ENCODE assay signal across 26 cellular contexts in the genomic region with DNA sequence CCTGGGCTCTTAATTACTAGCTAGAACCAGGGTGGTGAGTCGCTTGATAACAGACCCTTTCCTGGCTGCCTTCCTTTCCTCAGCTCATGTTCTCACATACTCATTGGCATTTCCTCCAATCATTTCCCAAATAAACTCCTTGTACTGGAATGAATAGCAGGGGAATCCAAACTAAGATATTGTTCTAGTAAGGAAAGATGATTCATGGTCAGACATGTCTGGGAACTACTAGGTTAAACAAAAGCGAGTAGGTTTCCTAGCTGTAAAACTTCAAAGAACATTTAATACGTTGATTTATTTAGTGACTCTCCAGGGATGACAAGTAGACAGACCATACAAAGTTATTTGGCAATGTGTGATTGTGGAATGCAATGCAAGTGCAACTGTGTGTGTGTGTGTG.
DNase-seq lines count a peak whose midpoint lies in the region; TF ChIP-seq lines count a peak whose summit lies in the region.
"Had no signal": no experiment of that assay in that cellular context is flagged by ENCODE, and none has a peak within 500 bp of the region (broad histone marks: within the 10 kb centered on the region; RNA-seq: fewer than 3 reads in every experiment).

No MANE protein-coding gene starts in this region.

- no peak overlapping the region for H3K27ac Mint-ChIP-seq in Caco-2 (ENCODE audit: unreplicated experiment)
- H3K27ac Mint-ChIP-seq: activated T-helper 1 cell treated with anti-CD3 and anti-CD28 coated beads, Interleukin-12 subunit alpha, Interleukin-12 subunit beta, Interleukin-2, Interleukin-4 antibody, amounts not matched to agents 30 ng/mL and 10 ng/mL and 1 ng/mL, durations not matched to agents 14 hours and 24 hours and 36 hours; HFFc6; neural progenitor cell; progenitor cell of endocrine pancreas; stimulated activated effector memory CD8-positive, alpha-beta T cell treated with anti-CD3 and anti-CD28 coated beads, Interleukin-12 subunit alpha, Interleukin-12 subunit beta, amount 100 ng/mL, for 72 hours; WTC11 had no signal

- H3K4me3 ChIP-seq in epithelial cell of proximal tubule (ENCODE audit: low read depth, low read length) (no peak overlapping the region), Caco-2 (ENCODE audit: low read depth, low read length) (no peak overlapping the region)
- H3K4me3 ChIP-seq: gastrocnemius medialis, lower lobe of right lung, neural progenitor cell had no signal

- H3K4me1 Mint-ChIP-seq in Caco-2 (ENCODE audit: low read depth, unreplicated experiment), result no peaks in the 10 kb centered on the region
- H3K4me1 Mint-ChIP-seq: central memory CD8-positive, alpha-beta T cell; neural progenitor cell; stimulated activated effector memory CD8-positive, alpha-beta T cell treated with anti-CD3 and anti-CD28 coated beads, Interleukin-12 subunit alpha, Interleukin-12 subunit beta, amount 100 ng/mL, for 72 hours had no signal

- intact Hi-C loops in Caco-2 (cut with micrococcal nuclease; ENCODE audit: unreplicated experiment), result no loop called here

- TF ChIP-seq CTCF in epithelial cell of proximal tubule (conservative IDR thresholded peaks at IDR 0.05; ENCODE audit: low read depth, low read length) (no peak), Caco-2 (IDR thresholded peaks at IDR 0.05; ENCODE audit: insufficient read depth in 1 of 2, low read depth in 1 of 2, low read length in 1 of 2, severe bottlenecking in 1 of 2, unreplicated experiment in 1 of 2) (no peak), GM10248 (IDR thresholded peaks at IDR 0.05; ENCODE audit: control extremely low read depth, extremely low read depth, low read depth, missing control alignments) (no peak)

- no peaks in the 10 kb centered on the region for H3K9me3 Mint-ChIP-seq in Caco-2 (ENCODE audit: unreplicated experiment)
- H3K9me3 Mint-ChIP-seq: activated T-helper 1 cell treated with anti-CD3 and anti-CD28 coated beads, Interleukin-12 subunit alpha, Interleukin-12 subunit beta, Interleukin-2, Interleukin-4 antibody, amounts not matched to agents 30 ng/mL and 10 ng/mL and 1 ng/mL, durations not matched to agents 14 hours and 24 hours and 36 hours; HFFc6; neural progenitor cell; stimulated activated effector memory CD8-positive, alpha-beta T cell treated with anti-CD3 and anti-CD28 coated beads, Interleukin-12 subunit alpha, Interleukin-12 subunit beta, amount 100 ng/mL, for 72 hours had no signal

- DNase-seq in EH (ENCODE audit: low read depth) (peak; percentile 30), SW480 (ENCODE audit: low spot score) (peak; percentile 41), epithelial cell of proximal tubule (ENCODE audit: low read depth) (peak; percentile 29), left kidney (ENCODE audit: low read depth, low spot score) (peak; percentile 55), SHP77 (lab: John Stamatoyannopoulos, UW) (no peak), Caco-2 (no peak), GM10248 (ENCODE audit: extremely low spot score) (no peak), ACHN (no peak)
- DNase-seq: activated CD4-positive, alpha-beta T cell treated with anti-CD3 and anti-CD28 coated beads, Interleukin-2, amount 50 U/mL, for 1 hour; activated naive CD4-positive, alpha-beta T cell treated with anti-CD3 and anti-CD28 coated beads, Interleukin-2, amount 50 U/mL, for 16 hours; anterior cingulate cortex; gastrocnemius medialis; HFFc6; lower lobe of right lung; NCI-H1105 treated with DMSO at 0.1 percent for 48 hours; NCI-H2081; SIG-M5; small intestine; stimulated activated CD4-positive, alpha-beta T cell treated with anti-CD3 and anti-CD28 coated beads, Interleukin-1b, Interleukin-23, amount 100 ng/mL, for 48 hours; SW 1271 had no signal

- H3K4me1 ChIP-seq in Caco-2, result no peaks in the 10 kb centered on the region
- H3K4me1 ChIP-seq: gastrocnemius medialis, lower lobe of right lung, neural progenitor cell had no signal

- CTCF ChIA-PET in Caco-2 (lab: Charles Lee) (interaction anchor here (0.9 kb wide), 1 partner anchor 90 kb away, joined by 3 read pairs; no protein-coding TSS in a partner anchor), GM10248 (lab: Yijun Ruan, JAX) (interaction anchor here (1.5 kb wide), 1 partner anchor 10 kb away, joined by 3 read pairs; no protein-coding TSS in a partner anchor)

- peaks cover 17% of the 10 kb centered on the region for H3K27me3 Mint-ChIP-seq in Caco-2 (ENCODE audit: insufficient read depth, unreplicated experiment)

- POLR2A ChIA-PET in Caco-2 (lab: Charles Lee), result no interaction called here
- POLR2A ChIA-PET in GM10248 (lab: Yijun Ruan, JAX), result no interaction called here

- no peaks in the 10 kb centered on the region for H3K36me3 Mint-ChIP-seq in Caco-2 (ENCODE audit: insufficient read depth, unreplicated experiment)
- H3K36me3 Mint-ChIP-seq: neural progenitor cell; stimulated activated effector memory CD8-positive, alpha-beta T cell treated with anti-CD3 and anti-CD28 coated beads, Interleukin-12 subunit alpha, Interleukin-12 subunit beta, amount 100 ng/mL, for 72 hours; WTC11 had no signal

- no TSS peak for BruUV-seq in Caco-2 (replicated peaks; lab: Mats Ljungman, UMichigan)

- no peaks in the 10 kb centered on the region for H3K27me3 ChIP-seq in Caco-2 (replicated peaks; ENCODE audit: control insufficient read depth, insufficient read depth, low read length)
- H3K27me3 ChIP-seq: neural progenitor cell had no signal

- in situ Hi-C loops in ACHN (cut with HindIII; ENCODE audit: low pct_ligation_motif_present, low pct_unique_long_range_greater_than_20kb, low sequenced_read_pairs), result no loop called here

- no peaks in the 10 kb centered on the region for H3K9me3 ChIP-seq in Caco-2
- H3K9me3 ChIP-seq: gastrocnemius medialis, lower lobe of right lung had no signal

- no peaks in the 10 kb centered on the region for H3K36me3 ChIP-seq in Caco-2 (ENCODE audit: control insufficient read depth, insufficient read depth, low read length)
- H3K36me3 ChIP-seq: gastrocnemius medialis, lower lobe of right lung, neural progenitor cell had no signal

- H3K4me3 Mint-ChIP-seq in Caco-2 (ENCODE audit: unreplicated experiment), result no peak overlapping the region
- H3K4me3 Mint-ChIP-seq: activated T-helper 1 cell treated with anti-CD3 and anti-CD28 coated beads, Interleukin-12 subunit alpha, Interleukin-12 subunit beta, Interleukin-2, Interleukin-4 antibody, amounts not matched to agents 30 ng/mL and 10 ng/mL and 1 ng/mL, durations not matched to agents 14 hours and 24 hours and 36 hours; central memory CD8-positive, alpha-beta T cell; HFFc6; neural progenitor cell; stimulated activated effector memory CD8-positive, alpha-beta T cell treated with anti-CD3 and anti-CD28 coated beads, Interleukin-12 subunit alpha, Interleukin-12 subunit beta, amount 100 ng/mL, for 72 hours; WTC11 had no signal

Comparison
In these comparisons a context has a peak if more than half of its experiments do, and no peak if none do; other contexts are left out.
1. DNase-seq: peak in EH (single experiment), SW480 (single experiment), epithelial cell of proximal tubule (single experiment) and left kidney (single experiment); none in SHP77 (0 of 2), Caco-2 (0 of 2), GM10248 (single experiment) and ACHN (single experiment).